In genomic region chr9:136703231-136703870, GRCh38 we compare ENCODE assay signal across 1 cellular context.
A peak's percentile ranks its signal among the peaks of the same experiment; 100 is the strongest.
TF ChIP-seq lines count a peak whose summit lies in the region.

No MANE protein-coding gene starts in this region.

TF ChIP-seq in K562, 482 proteins besides CTCF, POLR2A, EP300 and RAD21:
- TF ChIP-seq HMG20A (CRISPR knock-in tag; conservative IDR thresholded peaks at IDR 0.05): no peak
- 0 out of 2 replicates have a peak, but pooled peaks have one; percentile 12 for TF ChIP-seq SPI1 (IDR thresholded peaks at IDR 0.05; ENCODE audit: borderline replicate concordance, low read depth, low read length)
